13 cellular contexts compared by ENCODE assay signal in the genomic region with DNA sequence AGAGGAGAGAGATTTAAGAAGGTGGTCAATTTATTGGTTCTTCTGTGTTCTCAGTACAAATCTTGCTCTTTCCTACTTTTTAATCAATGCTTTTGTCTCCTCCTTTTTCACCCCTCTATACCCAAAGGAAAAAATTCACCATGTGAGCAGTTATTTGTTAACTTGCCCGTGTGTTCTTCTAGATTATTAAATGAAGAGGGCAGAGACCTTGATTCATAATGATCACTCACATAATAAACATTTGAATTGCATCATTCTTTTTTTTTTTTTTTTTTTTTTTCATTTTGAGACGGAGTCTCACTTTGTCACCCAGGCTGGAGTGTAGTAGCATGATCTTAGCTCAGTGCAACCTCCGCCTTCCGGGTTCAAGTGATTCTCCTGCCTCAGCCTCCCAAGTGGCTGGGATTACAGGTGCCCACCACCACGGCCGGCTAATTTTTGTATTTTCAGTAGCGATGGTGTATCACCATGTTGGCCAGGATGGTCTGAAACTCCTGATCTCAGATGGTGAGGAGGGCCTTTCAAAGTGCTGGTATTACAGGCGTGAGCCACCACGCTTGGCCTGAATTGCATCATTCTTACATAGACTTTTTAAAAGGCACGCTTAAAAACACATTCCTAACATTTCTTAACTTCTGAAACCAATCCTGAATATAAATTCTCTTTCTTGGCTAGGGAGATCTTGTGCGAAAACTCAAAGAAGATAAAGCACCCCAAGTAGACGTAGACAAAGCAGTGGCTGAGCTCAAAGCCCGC. TPM values are rescaled to one million over a fixed set of nuclear protein-coding genes. Genes with fewer than 3 reads are reported as not detected.
DNase-seq lines count a peak whose midpoint lies in the region; ATAC-seq and TF ChIP-seq lines count a peak whose summit lies in the region.
"Had no signal": no experiment of that assay in that cellular context is flagged by ENCODE, and none has a peak within 500 bp of the region (broad histone marks: within the 10 kb centered on the region; RNA-seq: fewer than 3 reads in every experiment).

No MANE protein-coding gene starts in this region.

- no peak overlapping the region for H3K27ac ChIP-seq in CD4-positive, CD25-positive, alpha-beta regulatory T cell (ENCODE audit: insufficient read depth, low read length, poor library complexity, severe bottlenecking)
- H3K27ac ChIP-seq in foreskin keratinocyte (peak overlapping the region; percentile 72), tibial artery (no peak overlapping the region)
- H3K27ac ChIP-seq: esophagus muscularis mucosa, neural progenitor cell had no signal

- no peaks in the 10 kb centered on the region for H3K27me3 ChIP-seq in CD4-positive, CD25-positive, alpha-beta regulatory T cell (ENCODE audit: control insufficient read depth, insufficient read depth, low read length)
- H3K27me3 ChIP-seq in foreskin keratinocyte (no peaks in the 10 kb centered on the region), tibial artery (no peaks in the 10 kb centered on the region)
- H3K27me3 ChIP-seq: esophagus muscularis mucosa, neural progenitor cell had no signal

- H3K4me1 Mint-ChIP-seq in CD4-positive, CD25-positive, alpha-beta regulatory T cell: peaks cover 41 to 55% (median 50%) of the 10 kb centered on the region in 4 donors
- peaks cover 27% of the 10 kb centered on the region for H3K4me1 Mint-ChIP-seq in activated naive CD8-positive, alpha-beta T cell treated with anti-CD3 and anti-CD28 coated beads, Interleukin-2, amount 10 ng/mL, durations not matched to agents 7 days and 5 days

- in situ Hi-C loops in GM13977 (cut with MboI; ENCODE audit: low pct_unique_long_range_greater_than_20kb, low sequenced_read_pairs, unreplicated experiment): no loop called here

- peaks cover 4% of the 10 kb centered on the region for H3K27me3 Mint-ChIP-seq in CD4-positive, CD25-positive, alpha-beta regulatory T cell
- H3K27me3 Mint-ChIP-seq in activated naive CD8-positive, alpha-beta T cell treated with anti-CD3 and anti-CD28 coated beads, Interleukin-2, amount 10 ng/mL, durations not matched to agents 7 days and 5 days: no peaks in the 10 kb centered on the region

- H3K36me3 Mint-ChIP-seq in CD4-positive, CD25-positive, alpha-beta regulatory T cell: peaks cover 38% of the 10 kb centered on the region
- peaks cover 39% of the 10 kb centered on the region for H3K36me3 Mint-ChIP-seq in activated naive CD8-positive, alpha-beta T cell treated with anti-CD3 and anti-CD28 coated beads, Interleukin-2, amount 10 ng/mL, durations not matched to agents 7 days and 5 days

- H3K4me3 Mint-ChIP-seq in CD4-positive, CD25-positive, alpha-beta regulatory T cell: peak overlapping the region in 3 of 4 donors; percentile 42 to 69 (median 65)
- no peak overlapping the region for H3K4me3 Mint-ChIP-seq in activated naive CD8-positive, alpha-beta T cell treated with anti-CD3 and anti-CD28 coated beads, Interleukin-2, amount 10 ng/mL, durations not matched to agents 7 days and 5 days
- H3K4me3 Mint-ChIP-seq: neural progenitor cell had no signal

- ATAC-seq in CD4-positive, CD25-positive, alpha-beta regulatory T cell (ENCODE audit: low read depth in 2 of 2): no peak
- ATAC-seq in activated naive CD8-positive, alpha-beta T cell treated with anti-CD3 and anti-CD28 coated beads, Interleukin-2, amount 10 ng/mL, durations not matched to agents 7 days and 5 days (ENCODE audit: low read depth): no peak
- ATAC-seq in foreskin keratinocyte (no peak), GM19395 (IDR thresholded peaks at IDR 0.05; ENCODE audit: unreplicated experiment) (no peak)

- peaks cover 32% of the 10 kb centered on the region for H3K4me1 ChIP-seq in CD4-positive, CD25-positive, alpha-beta regulatory T cell (ENCODE audit: control insufficient read depth, insufficient read depth, low read length, poor library complexity, severe bottlenecking)
- H3K4me1 ChIP-seq in foreskin keratinocyte: peaks cover 14% of the 10 kb centered on the region
- H3K4me1 ChIP-seq in tibial artery: peaks cover 0 to 25% (median 10%) of the 10 kb centered on the region in 4 donors

- intact Hi-C loops in tibial artery (cut with DNase I; ENCODE audit: low total_unique reads): no loop called here

- H3K4me3 ChIP-seq in CD4-positive, CD25-positive, alpha-beta regulatory T cell (ENCODE audit: low read depth, low read length): no peak overlapping the region
- H3K4me3 ChIP-seq in HFF-Myc (replicated peaks; ENCODE audit: low read depth, low read length) (peak overlapping the region; percentile 73; the same call in 1 of the 2 replicates), tibial artery (no peak overlapping the region)
- H3K4me3 ChIP-seq: esophagus muscularis mucosa, neural progenitor cell had no signal

- H3K27ac Mint-ChIP-seq in CD4-positive, CD25-positive, alpha-beta regulatory T cell: peak overlapping the region in 2 of 3 donors; percentile 19 to 63
- H3K27ac Mint-ChIP-seq in activated naive CD8-positive, alpha-beta T cell treated with anti-CD3 and anti-CD28 coated beads, Interleukin-2, amount 10 ng/mL, durations not matched to agents 7 days and 5 days: peak overlapping the region; percentile 66
- H3K27ac Mint-ChIP-seq: neural progenitor cell had no signal

- H3K9me3 Mint-ChIP-seq in CD4-positive, CD25-positive, alpha-beta regulatory T cell: peaks cover 0 to 1% (median 0%) of the 10 kb centered on the region in 7 donors
- H3K9me3 Mint-ChIP-seq in activated naive CD8-positive, alpha-beta T cell treated with anti-CD3 and anti-CD28 coated beads, Interleukin-2, amount 10 ng/mL, durations not matched to agents 7 days and 5 days: no peaks in the 10 kb centered on the region
- H3K9me3 Mint-ChIP-seq: neural progenitor cell had no signal

- no peaks in the 10 kb centered on the region for H3K9me3 ChIP-seq in CD4-positive, CD25-positive, alpha-beta regulatory T cell (ENCODE audit: control insufficient read depth in 2 of 2, low read length in 2 of 2)
- H3K9me3 ChIP-seq in tibial artery: no peaks in the 10 kb centered on the region
- H3K9me3 ChIP-seq: esophagus muscularis mucosa had no signal

- no peak for TF ChIP-seq CTCF in HFF-Myc (IDR thresholded peaks at IDR 0.05; ENCODE audit: low read depth, low read length, missing control alignments)
- no peak for TF ChIP-seq CTCF in foreskin keratinocyte (conservative IDR thresholded peaks at IDR 0.05)
- no peak for TF ChIP-seq CTCF in tibial artery (IDR thresholded peaks at IDR 0.05)
- no peak for TF ChIP-seq CTCF in GM13977 (IDR thresholded peaks at IDR 0.05; ENCODE audit: extremely low read depth, insufficient read depth, missing control alignments)

- no peak for DNase-seq in CD4-positive, CD25-positive, alpha-beta regulatory T cell
- DNase-seq in HFF-Myc (ENCODE audit: extremely low read depth, low read depth) (no peak), foreskin keratinocyte (peak in 1 of 2 donors; percentile 21), tibial artery (no peak), NCI-H1105 (lab: John Stamatoyannopoulos, UW) (no peak), GM13977 (ENCODE audit: low spot score) (no peak)
- DNase-seq in activated naive CD8-positive, alpha-beta T cell treated with anti-CD3 and anti-CD28 coated beads, Interleukin-2, amount 10 ng/mL, durations not matched to agents 7 days and 5 days: no peak
- DNase-seq: activated CD4-positive, alpha-beta T cell treated with anti-CD3 and anti-CD28 coated beads, Interleukin-2, amount 50 U/mL, for 48 hours; DMS53; NCI-H1417 had no signal

- H3K36me3 ChIP-seq in CD4-positive, CD25-positive, alpha-beta regulatory T cell (ENCODE audit: control insufficient read depth, insufficient read depth, low read length): peaks cover 42% of the 10 kb centered on the region
- H3K36me3 ChIP-seq in tibial artery: peaks cover 32 to 40% (median 37%) of the 10 kb centered on the region in 3 donors

- POLR2A ChIA-PET in activated naive CD8-positive, alpha-beta T cell treated with anti-CD3 and anti-CD28 coated beads, Interleukin-2, amount 10 ng/mL, durations not matched to agents 7 days and 5 days (lab: Charles Lee): interaction anchor here (0.7 kb wide), 1 partner anchor 127 kb away, joined by 3 read pairs; no protein-coding TSS in a partner anchor

RNA-seq across cellular contexts. Expression of a gene that starts 3.6 kb away (rescaled TPM):
- 116 TPM for total RNA-seq in CD4-positive, CD25-positive, alpha-beta regulatory T cell
- 10 to 100 TPM; 76.2 to 92.7 (median 85.2) TPM for polyA plus RNA-seq in CD4-positive, CD25-positive, alpha-beta regulatory T cell
- 100 to 1,000 TPM; 150 to 154 TPM for total RNA-seq in activated naive CD8-positive, alpha-beta T cell treated with anti-CD3 and anti-CD28 coated beads, Interleukin-2, amount 10 ng/mL, durations not matched to agents 7 days and 5 days
- total RNA-seq in foreskin keratinocyte: 223 and 308 TPM in 2 replicates
- polyA plus RNA-seq in foreskin keratinocyte: 237 and 318 TPM in 2 replicates
